ENCODE assay signal across 23 cellular contexts in genomic region chr5:171369056-171369455, GRCh38. TPM values are rescaled to one million over a fixed set of nuclear protein-coding genes. Genes with fewer than 3 reads are reported as not detected.
A peak's percentile ranks its signal among the peaks of the same experiment; 100 is the strongest.
DNase-seq lines count a peak whose midpoint lies in the region; ATAC-seq, FAIRE-seq and TF ChIP-seq lines count a peak whose summit lies in the region.
"Had no signal": no experiment of that assay in that cellular context is flagged by ENCODE, and none has a peak within 500 bp of the region (broad histone marks: within the 10 kb centered on the region; RNA-seq: fewer than 3 reads in every experiment).

No MANE protein-coding gene starts in this region.

- H4K20me1 ChIP-seq in GM23338 (replicated peaks; ENCODE audit: insufficient read depth) (no peaks in the 10 kb centered on the region), neural progenitor cell (ENCODE audit: low read depth) (no peaks in the 10 kb centered on the region)

- H3F3A ChIP-seq in GM23338 (replicated peaks; ENCODE audit: low read depth) (no peaks in the 10 kb centered on the region), neural progenitor cell (ENCODE audit: low read depth) (no peaks in the 10 kb centered on the region)

- H3K27ac ChIP-seq in GM23338 (ENCODE audit: low read depth) (no peak overlapping the region), kidney (ENCODE audit: low read depth in 2 of 2, low read length in 2 of 2) (no peak overlapping the region), neural progenitor cell (no peak overlapping the region)

- H3K27me3 ChIP-seq in GM23338 (ENCODE audit: insufficient read depth), result no peaks in the 10 kb centered on the region
- H3K27me3 ChIP-seq in neural progenitor cell, result no peaks in the 10 kb centered on the region
- H3K27me3 ChIP-seq: BE2C had no signal

- DNase-seq in GM23338 (ENCODE audit: low spot score), result no peak
- peak; percentile 25 for DNase-seq in chondrocyte (ENCODE audit: low spot score)
- peak; percentile 51 for DNase-seq in kidney
- peak; percentile 35 for DNase-seq in sciatic nerve (ENCODE audit: low spot score)
- no peak for DNase-seq in T-helper 17 cell
- no peak for DNase-seq in activated CD8-positive, alpha-beta memory T cell treated with anti-CD3 and anti-CD28 coated beads, Interleukin-2, amount 50 U/mL, for 48 hours
- DNase-seq in activated CD4-positive, alpha-beta T cell treated with anti-CD3 and anti-CD28 coated beads, Interleukin-2, amount 50 U/mL, for 1 hour, result no peak
- DNase-seq in neural progenitor cell (ENCODE audit: low spot score), result no peak
- DNase-seq: BE2C; C1 segment of cervical spinal cord; CD4-positive, CD25-positive, alpha-beta regulatory T cell; CD8-positive, alpha-beta memory T cell; COR-L47; DMS 273 treated with DMSO at 0.1 percent for 48 hours; DMS53; DND-41; GOT3; H9 had no signal

- H3K9me2 ChIP-seq in GM23338 (ENCODE audit: insufficient read depth), result no peaks in the 10 kb centered on the region

- TF ChIP-seq CTCF in GM23338 (conservative IDR thresholded peaks at IDR 0.05; ENCODE audit: low read depth in 2 of 2) (no peak), chondrocyte (IDR thresholded peaks at IDR 0.05) (no peak), kidney (IDR thresholded peaks at IDR 0.05; ENCODE audit: borderline replicate concordance, extremely low read depth, insufficient read depth) (no peak), neural progenitor cell (IDR thresholded peaks at IDR 0.05) (no peak)

- H3K27ac Mint-ChIP-seq in GM23338, result no peak overlapping the region; the same call in 1 of the 2 replicates
- H3K27ac Mint-ChIP-seq in chondrocyte (ENCODE audit: unreplicated experiment), result no peak overlapping the region
- H3K27ac Mint-ChIP-seq in T-helper 17 cell, result no peak overlapping the region
- H3K27ac Mint-ChIP-seq in neural progenitor cell, result no peak overlapping the region
- H3K27ac Mint-ChIP-seq: CD4-positive, CD25-positive, alpha-beta regulatory T cell; IgD-negative memory B cell had no signal

- H3K9me3 ChIP-seq in kidney (ENCODE audit: control insufficient read depth in 1 of 2, low read length in 2 of 2) (no peaks in the 10 kb centered on the region), T-helper 17 cell (ENCODE audit: control insufficient read depth, low read length, poor library complexity, severe bottlenecking) (no peaks in the 10 kb centered on the region), neural progenitor cell (ENCODE audit: low read depth) (no peaks in the 10 kb centered on the region)
- H3K9me3 ChIP-seq: BE2C had no signal

- H3K79me2 ChIP-seq in GM23338 (replicated peaks; ENCODE audit: insufficient read depth) (no peaks in the 10 kb centered on the region), neural progenitor cell (ENCODE audit: low read depth) (no peaks in the 10 kb centered on the region)

- H3K4me3 ChIP-seq in GM23338 (no peak overlapping the region), kidney (ENCODE audit: low read length in 2 of 2) (no peak overlapping the region), neural progenitor cell (no peak overlapping the region)

- no peaks in the 10 kb centered on the region for H3K4me1 Mint-ChIP-seq in GM23338
- peaks cover 8% of the 10 kb centered on the region for H3K4me1 Mint-ChIP-seq in chondrocyte (ENCODE audit: low read depth)
- H3K4me1 Mint-ChIP-seq in T-helper 17 cell, result no peaks in the 10 kb centered on the region
- H3K4me1 Mint-ChIP-seq in neural progenitor cell, result no peaks in the 10 kb centered on the region
- H3K4me1 Mint-ChIP-seq: CD4-positive, CD25-positive, alpha-beta regulatory T cell; CD8-positive, alpha-beta memory T cell; H9 had no signal

- peaks cover 8% of the 10 kb centered on the region for H3K27me3 Mint-ChIP-seq in GM23338 (ENCODE audit: insufficient read depth, low read depth, poor library complexity)
- H3K27me3 Mint-ChIP-seq in chondrocyte (ENCODE audit: low read depth), result peaks cover 5% of the 10 kb centered on the region
- peaks cover 30% of the 10 kb centered on the region for H3K27me3 Mint-ChIP-seq in T-helper 17 cell
- peaks cover 8% of the 10 kb centered on the region for H3K27me3 Mint-ChIP-seq in neural progenitor cell (ENCODE audit: insufficient read depth, low read depth)

- H3K9ac ChIP-seq in kidney (ENCODE audit: low read length in 2 of 2) (no peak overlapping the region), neural progenitor cell (no peak overlapping the region)

- H3K4me3 Mint-ChIP-seq in GM23338 (no peak overlapping the region), chondrocyte (ENCODE audit: unreplicated experiment) (no peak overlapping the region), T-helper 17 cell (no peak overlapping the region), neural progenitor cell (no peak overlapping the region)
- H3K4me3 Mint-ChIP-seq: CD4-positive, CD25-positive, alpha-beta regulatory T cell; CD8-positive, alpha-beta memory T cell; H9 had no signal

- H3K36me3 Mint-ChIP-seq in GM23338 (ENCODE audit: low read depth) (no peaks in the 10 kb centered on the region), chondrocyte (ENCODE audit: low read depth) (no peaks in the 10 kb centered on the region), T-helper 17 cell (ENCODE audit: low read depth) (peaks cover 3% of the 10 kb centered on the region), neural progenitor cell (no peaks in the 10 kb centered on the region)
- H3K36me3 Mint-ChIP-seq: CD4-positive, CD25-positive, alpha-beta regulatory T cell; CD8-positive, alpha-beta memory T cell had no signal

- H2AFZ ChIP-seq in GM23338, result peak overlapping the region; percentile 72; the same call in 1 of the 2 replicates
- H2AFZ ChIP-seq in neural progenitor cell (replicated peaks), result no peak overlapping the region

- H3K4me1 ChIP-seq in GM23338 (ENCODE audit: insufficient read depth), result no peaks in the 10 kb centered on the region
- no peaks in the 10 kb centered on the region for H3K4me1 ChIP-seq in kidney (ENCODE audit: control insufficient read depth in 1 of 2, insufficient read depth in 1 of 2, low read depth in 1 of 2, low read length in 2 of 2)
- H3K4me1 ChIP-seq in neural progenitor cell, result no peaks in the 10 kb centered on the region
- H3K4me1 ChIP-seq: BE2C had no signal

- 0 out of 3 replicates have a peak, but pooled peaks cover under 1% of the 10 kb centered on the region for H3K9me3 Mint-ChIP-seq in GM23338
- H3K9me3 Mint-ChIP-seq in chondrocyte (ENCODE audit: low read depth), result no peaks in the 10 kb centered on the region
- H3K9me3 Mint-ChIP-seq in neural progenitor cell, result peaks cover 2% of the 10 kb centered on the region
- H3K9me3 Mint-ChIP-seq: CD8-positive, alpha-beta memory T cell; H9; IgD-negative memory B cell had no signal

- H3K4me2 ChIP-seq in GM23338 (no peak overlapping the region), neural progenitor cell (no peak overlapping the region)

- ATAC-seq in GM23338, result no peak
- ATAC-seq in sciatic nerve, result no peak
- no peak for ATAC-seq in T-helper 17 cell
- ATAC-seq: HepG2 had no signal

- H3K36me3 ChIP-seq in GM23338 (ENCODE audit: insufficient read depth) (no peaks in the 10 kb centered on the region), kidney (ENCODE audit: control insufficient read depth in 1 of 2, insufficient read depth in 2 of 2, low read length in 2 of 2) (no peaks in the 10 kb centered on the region), neural progenitor cell (no peaks in the 10 kb centered on the region)
- H3K36me3 ChIP-seq: BE2C had no signal

- intact Hi-C loops in kidney (cut with DNase I), result no loop called here
- intact Hi-C loops in sciatic nerve (cut with DNase I), result no loop called here

- no peak for FAIRE-seq in kidney (lab: Jason Lieb, UNC)
- FAIRE-seq: G401.6, GM12891, GM18507, HepG2 had no signal

TF ChIP-seq in GM23338, 12 proteins besides CTCF, POLR2A, EP300 and RAD21:
- TF ChIP-seq JUNB (IDR thresholded peaks at IDR 0.05; ENCODE audit: unreplicated experiment) (no peak), ZNF331 (CRISPR knock-in tag; IDR thresholded peaks at IDR 0.05; ENCODE audit: low read depth) (no peak), NANOG (IDR thresholded peaks at IDR 0.05; ENCODE audit: borderline replicate concordance) (no peak), CREB1 (CRISPR knock-in tag; IDR thresholded peaks at IDR 0.05; ENCODE audit: low read depth) (no peak), POLR2AphosphoS5 (IDR thresholded peaks at IDR 0.05; ENCODE audit: low read depth) (no peak), ETS1 (IDR thresholded peaks at IDR 0.05) (no peak)

RNA-seq across cellular contexts. Expression of gene NPM1, which starts 18.6 kb away (rescaled TPM):
- 2,727 and 5,242 TPM in 2 replicates for total RNA-seq in GM23338 (2014; rRNA removed; shearing (Covaris generic))
- polyA plus RNA-seq in GM23338 (2016; fragmentation: Nextera tagmentation; extraction: Ambion mirVana) (3,739 and 3,980 TPM in 2 replicates), kidney (ENCODE audit: insufficient read depth, low read depth, low replicate concordance) (611 TPM)
- total RNA-seq in chondrocyte (774 to 814 TPM (median 795 TPM) in 3 replicates), kidney (612 TPM), sciatic nerve (544 TPM), T-helper 17 cell (1,000 to 10,000 TPM; 1,005 to 1,022 TPM), neural progenitor cell (ENCODE audit: low replicate concordance) (2,155 and 3,685 TPM in 2 replicates)

RNA-seq across cellular contexts. Expression of gene FGF18, which starts 50.4 kb away (rescaled TPM):
- 0.56 TPM in 1 of 2 replicates, not detected in the other for total RNA-seq in GM23338 (2014; rRNA removed; shearing (Covaris generic))
- polyA plus RNA-seq in GM23338 (2016; fragmentation: Nextera tagmentation; extraction: Ambion mirVana), result 0.75 and 0.86 TPM in 2 replicates
- total RNA-seq in chondrocyte, result 1.7 to 18.1 TPM (median 2.1 TPM) in 3 replicates
- 1.8 TPM for total RNA-seq in kidney
- 0.39 TPM for polyA plus RNA-seq in kidney (ENCODE audit: insufficient read depth, low read depth, low replicate concordance)
- total RNA-seq in sciatic nerve, result 15.8 TPM
- total RNA-seq in T-helper 17 cell, result under 1 TPM; 0.44 to 0.50 TPM
- 0.06 and 0.22 TPM in 2 replicates for total RNA-seq in neural progenitor cell (ENCODE audit: low replicate concordance)
- total RNA-seq: HepG2 had no signal
- polyA plus RNA-seq: CD8-positive, alpha-beta memory T cell; HepG2; IgD-negative memory B cell had no signal

Comparison
In these comparisons a context has a peak if more than half of its experiments do, and no peak if none do; other contexts are left out.
1. DNase-seq: peak in chondrocyte (single experiment), kidney (single experiment) and sciatic nerve (single experiment); none in GM23338 (single experiment), T-helper 17 cell (0 of 3), activated CD8-positive, alpha-beta memory T cell treated with anti-CD3 and anti-CD28 coated beads, Interleukin-2, amount 50 U/mL, for 48 hours (single experiment), activated CD4-positive, alpha-beta T cell treated with anti-CD3 and anti-CD28 coated beads, Interleukin-2, amount 50 U/mL, for 1 hour (single experiment) and neural progenitor cell (single experiment).